In the genomic region with DNA sequence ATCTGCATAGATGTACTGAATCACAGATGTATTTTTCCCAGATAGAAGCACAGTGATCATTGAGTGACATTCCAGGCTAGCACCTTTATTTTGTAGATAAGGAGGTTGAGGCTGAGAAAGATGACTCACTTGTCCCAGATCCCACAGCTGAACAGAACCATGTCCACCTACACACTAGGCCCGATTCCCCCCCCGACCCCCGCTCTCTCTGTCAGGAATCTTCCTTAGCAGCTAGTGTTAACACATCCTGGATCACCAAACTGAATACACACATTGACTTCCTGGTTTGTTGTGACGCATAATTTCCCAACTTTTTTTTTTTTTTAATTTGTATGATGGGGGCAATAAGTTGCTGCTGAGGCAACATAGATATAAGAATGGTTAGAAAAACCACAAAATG, we compare ENCODE assay signal across 17 cellular contexts. TPM values are rescaled to one million over a fixed set of nuclear protein-coding genes. Genes with fewer than 3 reads are reported as not detected.
DNase-seq lines count a peak whose midpoint lies in the region; ATAC-seq and TF ChIP-seq lines count a peak whose summit lies in the region.
"Had no signal": no experiment of that assay in that cellular context is flagged by ENCODE, and none has a peak within 500 bp of the region (broad histone marks: within the 10 kb centered on the region; RNA-seq: fewer than 3 reads in every experiment).

No MANE protein-coding gene starts in this region.

- H3K4me1 ChIP-seq in left ventricle myocardium inferior, result peaks cover 93% of the 10 kb centered on the region

- DNase-seq in left ventricle myocardium inferior (no peak), left cardiac atrium (no peak), SIG-M5 treated with dmso at 0.1 percent for 504 hours (lab: John Stamatoyannopoulos, UW; ENCODE audit: unreplicated experiment) (peak; percentile 58), fibroblast of mammary gland (ENCODE audit: low read depth) (peak; percentile 24), type B pancreatic cell (ENCODE audit: extremely low spot score, unreplicated experiment) (no peak), nephron progenitor cell (no peak)
- DNase-seq: activated effector memory CD4-positive, alpha-beta T cell treated with anti-CD3 and anti-CD28 coated beads, Interleukin-2, amount 50 U/mL, for 16 hours; effector CD8-positive, alpha-beta T cell; foreskin melanocyte; KG1; NCI-H1694 treated with DMSO at 0.1 percent for 48 hours; NCI-H524; small intestine had no signal

- no peaks in the 10 kb centered on the region for H3K27me3 ChIP-seq in left ventricle myocardium inferior (ENCODE audit: low read depth)

- peaks cover 84% of the 10 kb centered on the region for H3K27me3 Mint-ChIP-seq in type B pancreatic cell
- H3K27me3 Mint-ChIP-seq in nephron progenitor cell (ENCODE audit: low read depth, poor library complexity), result peaks cover 62% of the 10 kb centered on the region

- H3K4me3 ChIP-seq in left ventricle myocardium inferior, result no peak overlapping the region
- no peak overlapping the region for H3K4me3 ChIP-seq in fibroblast of mammary gland (ENCODE audit: control insufficient read depth, low read depth, low read length)

- peaks cover 8% of the 10 kb centered on the region for H3K36me3 Mint-ChIP-seq in type B pancreatic cell
- peaks cover 25% of the 10 kb centered on the region for H3K36me3 Mint-ChIP-seq in nephron progenitor cell (ENCODE audit: low read depth)
- H3K36me3 Mint-ChIP-seq: mesothelial cell of epicardium had no signal

- TF ChIP-seq CTCF in left ventricle myocardium inferior (IDR thresholded peaks at IDR 0.05; ENCODE audit: borderline replicate concordance) (no peak), fibroblast of mammary gland (conservative IDR thresholded peaks at IDR 0.05; ENCODE audit: control insufficient read depth, insufficient read depth, low read depth, low read length) (no peak), type B pancreatic cell (conservative IDR thresholded peaks at IDR 0.05) (no peak), nephron progenitor cell (IDR thresholded peaks at IDR 0.05) (no peak)

- peak overlapping the region; percentile 55 for H3K4me3 Mint-ChIP-seq in type B pancreatic cell
- no peak overlapping the region for H3K4me3 Mint-ChIP-seq in nephron progenitor cell
- H3K4me3 Mint-ChIP-seq: T-helper 2 cell treated with Interferon-gamma antibody and Interleukin-4, amounts not matched to agents 5 μg/mL and 100 μg/mL, for 36 hours had no signal

- no peaks in the 10 kb centered on the region for H3K36me3 ChIP-seq in left ventricle myocardium inferior

- H3K4me1 Mint-ChIP-seq in type B pancreatic cell (ENCODE audit: unreplicated experiment) (peaks cover 15% of the 10 kb centered on the region), nephron progenitor cell (peaks cover 42% of the 10 kb centered on the region)

- H3K27ac ChIP-seq in left ventricle myocardium inferior (replicated peaks), result peak overlapping the region; percentile 87

- intact Hi-C loops in left ventricle myocardium inferior (cut with micrococcal nuclease), result loop anchor here (5.0 kb wide), 1 partner anchor 143 kb away; no protein-coding TSS in a partner anchor
- intact Hi-C loops in left cardiac atrium (cut with DNase I), result loop anchor here (5.0 to 10.0 kb wide), 2 partner anchors 71 to 148 kb away; no protein-coding TSS in a partner anchor

- H3K27ac Mint-ChIP-seq in type B pancreatic cell (no peak overlapping the region), nephron progenitor cell (no peak overlapping the region)
- H3K27ac Mint-ChIP-seq: mesothelial cell of epicardium; T-helper 2 cell treated with Interferon-gamma antibody and Interleukin-4, amounts not matched to agents 5 μg/mL and 100 μg/mL, for 36 hours had no signal

- H3K9me3 Mint-ChIP-seq in type B pancreatic cell, result no peaks in the 10 kb centered on the region
- no peaks in the 10 kb centered on the region for H3K9me3 Mint-ChIP-seq in nephron progenitor cell
- H3K9me3 Mint-ChIP-seq: mesothelial cell of epicardium; T-helper 2 cell treated with Interferon-gamma antibody and Interleukin-4, amounts not matched to agents 5 μg/mL and 100 μg/mL, for 36 hours had no signal

- no peak for ATAC-seq in left cardiac atrium
- ATAC-seq in HG03521 (IDR thresholded peaks at IDR 0.05; ENCODE audit: unreplicated experiment), result no peak
- ATAC-seq in HG03097 (IDR thresholded peaks at IDR 0.05; ENCODE audit: low FRiP score, unreplicated experiment), result no peak

- H3K9me3 ChIP-seq in left ventricle myocardium inferior (replicated peaks), result no peaks in the 10 kb centered on the region

RNA-seq across cellular contexts. Expression of a gene that starts 5.2 kb away (rescaled TPM):
- 11.0 TPM for total RNA-seq in left ventricle myocardium inferior
- total RNA-seq in left cardiac atrium, result 10 to 100 TPM in 1 of 2 donors, 1 to 10 TPM in 1; 9.9 to 11.4 TPM
- 5.4 and 7.2 TPM in 2 replicates for total RNA-seq in type B pancreatic cell (ENCODE audit: low replicate concordance)

Comparison
In these comparisons a context has a peak if more than half of its experiments do, and no peak if none do; other contexts are left out.
1. DNase-seq: peak in SIG-M5 treated with dmso at 0.1 percent for 504 hours (single experiment) and fibroblast of mammary gland (single experiment); none in left ventricle myocardium inferior (single experiment), left cardiac atrium (single experiment), type B pancreatic cell (single experiment) and nephron progenitor cell (single experiment).